ENCODE assay signal across 9 cellular contexts in the genomic region with DNA sequence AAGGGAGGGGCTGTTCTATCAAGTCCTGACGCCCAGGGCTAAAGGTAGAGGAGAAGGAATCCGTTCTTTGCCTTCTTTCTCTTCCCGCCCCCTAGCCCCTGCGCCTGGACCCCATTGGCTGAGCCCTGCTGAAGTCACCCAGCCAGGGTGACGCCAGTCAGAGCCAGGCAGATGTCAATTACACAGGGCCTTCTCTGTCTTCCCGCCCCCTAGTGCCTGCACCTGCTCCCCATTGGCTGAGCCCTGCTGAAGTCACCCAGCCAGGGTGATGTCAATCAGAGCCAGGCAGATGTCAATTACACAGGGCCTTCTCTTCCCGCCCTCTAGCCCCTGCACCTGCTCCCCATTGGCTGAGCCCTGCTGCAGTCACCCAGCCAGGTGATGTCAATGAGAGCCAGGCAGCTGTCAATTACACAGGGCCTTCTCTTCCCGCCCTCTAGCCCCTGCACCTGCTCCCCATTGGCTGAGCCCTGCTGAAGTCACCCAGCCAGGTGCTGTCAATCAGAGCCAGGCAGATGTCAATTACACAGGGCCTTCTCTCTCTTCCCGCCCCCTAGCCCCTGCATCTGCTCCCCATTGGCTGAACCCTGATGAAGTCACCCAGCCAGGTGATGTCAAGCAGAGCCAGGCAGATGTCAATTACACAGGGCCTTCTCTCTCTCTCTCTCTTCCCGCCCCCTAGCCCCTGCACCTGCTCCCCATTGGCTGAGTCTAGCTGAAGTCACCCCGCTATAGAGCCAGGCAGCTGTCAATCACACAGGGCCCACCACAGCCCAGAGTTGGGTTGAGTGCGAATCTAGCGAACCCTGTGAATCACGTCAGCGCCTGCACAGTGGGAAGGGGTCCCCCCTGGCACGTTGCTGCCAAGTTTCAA. TPM values are rescaled to one million over a fixed set of nuclear protein-coding genes. Genes with fewer than 3 reads are reported as not detected.
A peak's percentile ranks its signal among the peaks of the same experiment; 100 is the strongest.
DNase-seq lines count a peak whose midpoint lies in the region; ATAC-seq and TF ChIP-seq lines count a peak whose summit lies in the region.
"Had no signal": no experiment of that assay in that cellular context is flagged by ENCODE, and none has a peak within 500 bp of the region (broad histone marks: within the 10 kb centered on the region; RNA-seq: fewer than 3 reads in every experiment).

No MANE protein-coding gene starts in this region.

- peaks cover 0 to 3% (median 0%) of the 10 kb centered on the region in 9 donors for H3K27me3 ChIP-seq in heart left ventricle

- peak overlapping the region in 4 of 12 donors; percentile 3 to 54 (median 28) for H3K4me3 ChIP-seq in heart left ventricle

- 56 to 75% (median 70%) methylated on average over 15 to 16 of the region's 16 CpGs for WGBS in heart left ventricle, 4 donors

- TF ChIP-seq POLR2A in heart left ventricle (IDR thresholded peaks at IDR 0.05) = no peak

- peaks cover 0 to 12% (median 6%) of the 10 kb centered on the region in 12 donors for H3K4me1 ChIP-seq in heart left ventricle

- peak overlapping the region in 1 of 12 donors; percentile 60 for H3K27ac ChIP-seq in heart left ventricle
- H3K27ac ChIP-seq: 22Rv1 had no signal

- H3K36me3 ChIP-seq in heart left ventricle = no peaks in the 10 kb centered on the region

- peak; percentile 86 for ATAC-seq in HG03354 (IDR thresholded peaks at IDR 0.05; ENCODE audit: poor library complexity, severe bottlenecking, unreplicated experiment)
- ATAC-seq in heart left ventricle = peak in 2 of 4 donors; percentile 74

- H3K9me3 ChIP-seq in heart left ventricle = peaks cover 0 to 2% (median 0%) of the 10 kb centered on the region in 12 donors

- intact Hi-C loops in heart left ventricle (cut with DNase I) = no loop called here

- no peak for TF ChIP-seq CTCF in heart left ventricle (IDR thresholded peaks at IDR 0.05)

- DNase-seq in DMS 273 (lab: John Stamatoyannopoulos, UW; ENCODE audit: unreplicated experiment) (peak; percentile 83), DMS 273 treated with DMSO at 0.1 percent for 48 hours (lab: John Stamatoyannopoulos, UW) (no peak), heart left ventricle (peak in 4 of 5 donors; percentile 17 to 72 (median 44)), cortex of kidney (lab: John Stamatoyannopoulos, UW) (no peak), glomerular visceral epithelial cell (ENCODE audit: extremely low spot score) (no peak)
- peak; percentile 14 to 24 for DNase-seq in activated CD4-positive, alpha-beta T cell treated with anti-CD3 and anti-CD28 coated beads, Interleukin-2, amount 50 U/mL, for 48 hours
- peak; percentile 86 for DNase-seq in stimulated activated CD4-positive, alpha-beta T cell treated with anti-CD3 and anti-CD28 coated beads, Interleukin-4, amount 100 ng/mL, for 1 hour

RNA-seq across cellular contexts. Expression of a gene that starts 46.4 kb away (rescaled TPM):
- not detected for total RNA-seq in heart left ventricle
- polyA plus RNA-seq in heart left ventricle = under 1 TPM in 1 of 2 donors, not detected in 1; 0.11 TPM

Comparison
In these comparisons a context has a peak if more than half of its experiments do, and no peak if none do; other contexts are left out.
1. DNase-seq: peak in DMS 273 (single experiment), activated CD4-positive, alpha-beta T cell treated with anti-CD3 and anti-CD28 coated beads, Interleukin-2, amount 50 U/mL, for 48 hours (2 of 2), heart left ventricle (4 of 5) and stimulated activated CD4-positive, alpha-beta T cell treated with anti-CD3 and anti-CD28 coated beads, Interleukin-4, amount 100 ng/mL, for 1 hour (single experiment); none in DMS 273 treated with DMSO at 0.1 percent for 48 hours (single experiment), cortex of kidney (single experiment) and glomerular visceral epithelial cell (single experiment).